10 cellular contexts compared by ENCODE assay signal in genomic region chr13:79808475-79808874, GRCh38.
"Had no signal": no experiment of that assay in that cellular context is flagged by ENCODE, and none has a peak within 500 bp of the region (broad histone marks: within the 10 kb centered on the region; RNA-seq: fewer than 3 reads in every experiment).

No MANE protein-coding gene starts in this region.

- H3K9ac ChIP-seq: GM23248, KMS-11 had no signal

- H3K4me3 Mint-ChIP-seq: H9, IgD-negative memory B cell had no signal

- DNase-seq: GM23248, GOT3, H9, HCEC 1CT, KBM-7 had no signal

- H3K4me3 ChIP-seq: GM23248 had no signal

- FAIRE-seq: H54, HepG2 had no signal

- H3K4me2 ChIP-seq: KMS-11 had no signal

- H3K36me3 Mint-ChIP-seq: IgD-negative memory B cell had no signal

- ATAC-seq: HepG2 had no signal

- H2AFZ ChIP-seq: GM23248 had no signal

- H3K27ac ChIP-seq: GM23248, HL-60, KMS-11 had no signal

- H3K27ac Mint-ChIP-seq: H9, IgD-negative memory B cell had no signal
